Comparison of ENCODE assay signal across 8 cellular contexts in genomic region chr20:63740501-63741353, GRCh38. TPM values are rescaled to one million over a fixed set of nuclear protein-coding genes. Genes with fewer than 3 reads are reported as not detected.
DNase-seq lines count a peak whose midpoint lies in the region; ATAC-seq and TF ChIP-seq lines count a peak whose summit lies in the region.

No MANE protein-coding gene starts in this region.

- peak overlapping the region; percentile 94 for H3K23ac ChIP-seq in IMR-90 (ENCODE audit: low read depth, low read length)

- H2BK15ac ChIP-seq in IMR-90 (ENCODE audit: low read depth, low read length): no peak overlapping the region

- H3K9ac ChIP-seq in IMR-90 (ENCODE audit: low read depth, low read length) (peak overlapping the region; percentile 87), parathyroid adenoma (no peak overlapping the region)

- H2AK5ac ChIP-seq in IMR-90 (ENCODE audit: low read depth, low read length): peak overlapping the region; percentile 89

- H4K20me1 ChIP-seq in IMR-90 (ENCODE audit: insufficient read depth, low read length): peaks cover 20% of the 10 kb centered on the region

- H3K9me1 ChIP-seq in IMR-90 (ENCODE audit: insufficient read depth, low read length): no peaks in the 10 kb centered on the region

- H3K14ac ChIP-seq in IMR-90 (replicated peaks; ENCODE audit: low read depth, low read length): peak overlapping the region; percentile 93

- peak overlapping the region; percentile 88 for H4K91ac ChIP-seq in IMR-90 (ENCODE audit: insufficient read depth, low read depth, low read length)

- CTCF ChIA-PET in IMR-90 (lab: Yijun Ruan, JAX): interaction anchor here (0.5 to 0.7 kb wide), 2 partner anchors 34 to 45 kb away, joined by 3 to 6 read pairs; no protein-coding TSS in a partner anchor

- TF ChIP-seq CTCF in IMR-90 (conservative IDR thresholded peaks at IDR 0.05; ENCODE audit: low read depth, low read length) (peak; percentile 21), Peyer's patch (IDR thresholded peaks at IDR 0.05) (peak in 2 of 6 experiments; percentile 52 to 56), astrocyte of the spinal cord (IDR thresholded peaks at IDR 0.05; ENCODE audit: low read depth, low read length) (peak; percentile 26), right atrium auricular region (IDR thresholded peaks at IDR 0.05) (peak in 1 of 2 donors; percentile 66), parathyroid adenoma (IDR thresholded peaks at IDR 0.05) (peak; percentile 36)

- H2AFZ ChIP-seq in IMR-90 (replicated peaks; ENCODE audit: low read length, poor library complexity) (peak overlapping the region; percentile 82), parathyroid adenoma (peak overlapping the region; percentile 57)

- peaks cover 4 to 9% of the 10 kb centered on the region in 2 experiments; a peak in 2 of 4 replicates for H3K79me1 ChIP-seq in IMR-90 (ENCODE audit: low read depth in 1 of 2, low read length in 2 of 2)

- peak overlapping the region; percentile 82 for H3K4me2 ChIP-seq in IMR-90 (ENCODE audit: low read depth, low read length)
- peak overlapping the region; percentile 70 for H3K4me2 ChIP-seq in parathyroid adenoma (ENCODE audit: low read length)

- H3K18ac ChIP-seq in IMR-90 (ENCODE audit: low read depth, low read length): no peak overlapping the region; the same call in 1 of the 2 replicates

- peak overlapping the region; percentile 94 for H3K4ac ChIP-seq in IMR-90 (ENCODE audit: low read depth, low read length)

- no peak for TF ChIP-seq POLR2A in IMR-90 (IDR thresholded peaks at IDR 0.05; ENCODE audit: low read depth, low read length)
- peak; percentile 24 for TF ChIP-seq POLR2A in Peyer's patch (IDR thresholded peaks at IDR 0.05)

- H3K9me3 ChIP-seq in IMR-90 (ENCODE audit: control insufficient read depth, insufficient read depth, low read length) (no peaks in the 10 kb centered on the region), Peyer's patch (no peaks in the 10 kb centered on the region), right atrium auricular region (no peaks in the 10 kb centered on the region), parathyroid adenoma (ENCODE audit: control insufficient read depth, low read length) (no peaks in the 10 kb centered on the region)

- peak overlapping the region; percentile 87 for H2BK5ac ChIP-seq in IMR-90 (ENCODE audit: low read depth, low read length, poor library complexity, severe bottlenecking)

- H3K36me3 ChIP-seq in IMR-90 (ENCODE audit: control insufficient read depth, insufficient read depth, low read length): peaks cover 38% of the 10 kb centered on the region; the same call in 1 of the 2 replicates
- peaks cover 0 to 26% (median 0%) of the 10 kb centered on the region in 3 donors for H3K36me3 ChIP-seq in Peyer's patch
- peaks cover 35% of the 10 kb centered on the region for H3K36me3 ChIP-seq in right atrium auricular region
- no peaks in the 10 kb centered on the region for H3K36me3 ChIP-seq in parathyroid adenoma (ENCODE audit: control insufficient read depth, insufficient read depth, low read length)

- H3K4me3 ChIP-seq in IMR-90 (ENCODE audit: insufficient read depth, low read depth, low read length): peak overlapping the region; percentile 54
- peak overlapping the region; percentile 52 to 74 (median 66) for H3K4me3 ChIP-seq in Peyer's patch
- peak overlapping the region; percentile 69 for H3K4me3 ChIP-seq in astrocyte of the spinal cord (ENCODE audit: low read depth, low read length)
- H3K4me3 ChIP-seq in right atrium auricular region: peak overlapping the region; percentile 70 to 74
- H3K4me3 ChIP-seq in parathyroid adenoma (ENCODE audit: low read depth, low read length): peak overlapping the region; percentile 63

- in situ Hi-C loops in IMR-90 (cut with MboI; ENCODE audit: low sequenced_read_pairs): no loop called here
- in situ Hi-C loops in astrocyte of the spinal cord (cut with HindIII; ENCODE audit: low sequenced_read_pairs): no loop called here

- H2BK20ac ChIP-seq in IMR-90 (ENCODE audit: low read depth, low read length): no peak overlapping the region

- H3K27ac ChIP-seq in IMR-90 (ENCODE audit: insufficient read depth, low read length) (peak overlapping the region; percentile 91), Peyer's patch (peak overlapping the region; percentile 76 to 86 (median 83)), right atrium auricular region (peak overlapping the region; percentile 94), parathyroid adenoma (peak overlapping the region; percentile 66)

- H3K79me2 ChIP-seq in parathyroid adenoma: no peaks in the 10 kb centered on the region

- ATAC-seq in IMR-90 (ENCODE audit: low read depth) (peak; percentile 65), GM21619 (IDR thresholded peaks at IDR 0.05; ENCODE audit: unreplicated experiment) (no peak), GM21825 (IDR thresholded peaks at IDR 0.05; ENCODE audit: unreplicated experiment) (no peak)

- peak overlapping the region; percentile 99 for H2AK9ac ChIP-seq in IMR-90 (replicated peaks; ENCODE audit: low read depth, low read length, poor library complexity)

- peak overlapping the region; percentile 90 for H3K56ac ChIP-seq in IMR-90 (ENCODE audit: extremely low read depth, insufficient read depth, low read length)

- WGBS in IMR-90 (ENCODE audit: extremely low coverage in 2 of 2, insufficient read length in 1 of 2), 2 experiments: 0% methylated on average over 4 of the region's 44 CpGs; no CpG with 5 or more reads in 1 of the 2 experiments

- no peaks in the 10 kb centered on the region for H3K27me3 ChIP-seq in IMR-90 (ENCODE audit: control insufficient read depth, insufficient read depth, low read length)
- no peaks in the 10 kb centered on the region for H3K27me3 ChIP-seq in Peyer's patch
- H3K27me3 ChIP-seq in right atrium auricular region: no peaks in the 10 kb centered on the region
- no peaks in the 10 kb centered on the region for H3K27me3 ChIP-seq in parathyroid adenoma (ENCODE audit: control insufficient read depth, insufficient read depth, low read length)

- BruUV-seq in IMR-90 (replicated peaks; lab: Mats Ljungman, UMichigan): no TSS peak

- dilution Hi-C loops in IMR-90 (cut with HindIII; ENCODE audit: low sequenced_read_pairs, unreplicated experiment): no loop called here

- no peak for TF ChIP-seq RAD21 in IMR-90 (IDR thresholded peaks at IDR 0.05; ENCODE audit: low read length)

- H2BK120ac ChIP-seq in IMR-90 (ENCODE audit: low read depth, low read length): no peak overlapping the region

- DNase-seq in ELR (ENCODE audit: low read depth) (peak; percentile 89), IMR-90 (peak; percentile 86), Peyer's patch (peak; percentile 51 to 93 (median 91)), astrocyte of the spinal cord (ENCODE audit: low read depth, low spot score) (peak; percentile 91), right atrium auricular region (ENCODE audit: low spot score) (peak; percentile 95)

- H3K4me1 ChIP-seq in IMR-90 (ENCODE audit: control insufficient read depth, insufficient read depth, low read length): peaks cover 10% of the 10 kb centered on the region
- H3K4me1 ChIP-seq in Peyer's patch: peaks cover 0 to 52% (median 34%) of the 10 kb centered on the region in 4 donors
- H3K4me1 ChIP-seq in right atrium auricular region: peaks cover 0 to 40% of the 10 kb centered on the region in 2 donors
- H3K4me1 ChIP-seq in parathyroid adenoma: peaks cover 10% of the 10 kb centered on the region

- POLR2A ChIA-PET in IMR-90 (lab: Charles Lee; ENCODE audit: unreplicated experiment): no interaction called here

- intact Hi-C loops in IMR-90 (cut with micrococcal nuclease): no loop called here

- H4K8ac ChIP-seq in IMR-90 (ENCODE audit: low read depth in 2 of 2, low read length in 2 of 2): peak overlapping the region; percentile 63 to 88

- H4K5ac ChIP-seq in IMR-90 (ENCODE audit: low read depth, low read length): peak overlapping the region; percentile 19

TF ChIP-seq in IMR-90, 13 proteins besides CTCF, POLR2A, EP300 and RAD21 (continues in another document):
- TF ChIP-seq BHLHE40 (IDR thresholded peaks at IDR 0.05; ENCODE audit: low read depth, low read length): peak; percentile 80
- TF ChIP-seq MAZ (IDR thresholded peaks at IDR 0.05; ENCODE audit: borderline replicate concordance, low read depth, low read length): peak; percentile 37; the same call in 1 of the 2 replicates

RNA-seq across cellular contexts. Expression of gene SLC2A4RG, which starts 1.2 kb away (rescaled TPM):
- total RNA-seq in IMR-90 (2012; rRNA removed) (5.0 and 8.1 TPM in 2 replicates), Peyer's patch (10 to 100 TPM; 34.2 to 54.5 (median 40.4) TPM), right atrium auricular region (10 to 100 TPM; 30.1 to 30.7 TPM)
- polyA plus RNA-seq in IMR-90 (2012; rRNA removed): 50.3 and 71.4 TPM in 2 replicates
- 56.6 and 65.4 TPM in 2 replicates for polyA plus RNA-seq in IMR-90 (2012; cell fraction: cytosol; rRNA removed)
- 199 and 567 TPM in 2 replicates for polyA plus RNA-seq in IMR-90 (2012; cell fraction: nucleus; rRNA removed; ENCODE audit: low replicate concordance)

RNA-seq across cellular contexts. Expression of gene LIME1, which starts 4.3 kb away (rescaled TPM):
- total RNA-seq in IMR-90 (2012; rRNA removed) (0.28 and 0.36 TPM in 2 replicates), Peyer's patch (10 to 100 TPM; 32.6 to 55.3 (median 41.0) TPM), right atrium auricular region (1 to 10 TPM; 2.4 to 2.5 TPM)
- 7.8 and 11.9 TPM in 2 replicates for polyA plus RNA-seq in IMR-90 (2012; rRNA removed)
- polyA plus RNA-seq in IMR-90 (2012; cell fraction: cytosol; rRNA removed): 3.9 and 6.3 TPM in 2 replicates
- polyA plus RNA-seq in IMR-90 (2012; cell fraction: nucleus; rRNA removed; ENCODE audit: low replicate concordance): 79.5 and 363 TPM in 2 replicates

RNA-seq across cellular contexts. Expression of gene ZGPAT, which starts 32.9 kb away (rescaled TPM):
- total RNA-seq in IMR-90 (2012; rRNA removed): 13.4 and 15.6 TPM in 2 replicates
- polyA plus RNA-seq in IMR-90 (2012; rRNA removed): 20.2 and 21.1 TPM in 2 replicates
- 18.9 and 24.7 TPM in 2 replicates for polyA plus RNA-seq in IMR-90 (2012; cell fraction: cytosol; rRNA removed)
- 80.8 and 206 TPM in 2 replicates for polyA plus RNA-seq in IMR-90 (2012; cell fraction: nucleus; rRNA removed; ENCODE audit: low replicate concordance)
- total RNA-seq in Peyer's patch: 10 to 100 TPM; 48.9 to 67.7 (median 54.7) TPM
- 10 to 100 TPM; 11.9 to 15.1 TPM for total RNA-seq in right atrium auricular region

RNA-seq across cellular contexts. Expression of gene ARFRP1, which starts 33.0 kb away (rescaled TPM):
- 25.3 and 29.2 TPM in 2 replicates for total RNA-seq in IMR-90 (2012; rRNA removed)
- polyA plus RNA-seq in IMR-90 (2012; rRNA removed): 36.3 and 36.6 TPM in 2 replicates
- 36.7 and 61.6 TPM in 2 replicates for polyA plus RNA-seq in IMR-90 (2012; cell fraction: cytosol; rRNA removed)
- polyA plus RNA-seq in IMR-90 (2012; cell fraction: nucleus; rRNA removed; ENCODE audit: low replicate concordance): 102 and 139 TPM in 2 replicates
- total RNA-seq in Peyer's patch: 10 to 100 TPM; 39.1 to 67.6 (median 46.3) TPM
- total RNA-seq in right atrium auricular region: 10 to 100 TPM; 33.5 to 39.4 TPM

RNA-seq across cellular contexts. Expression of gene TNFRSF6B, which starts 44.3 kb away (rescaled TPM):
- total RNA-seq in IMR-90 (2012; rRNA removed): 1.1 and 1.3 TPM in 2 replicates
- polyA plus RNA-seq in IMR-90 (2012; rRNA removed): 11.0 and 12.0 TPM in 2 replicates
- polyA plus RNA-seq in IMR-90 (2012; cell fraction: cytosol; rRNA removed): 3.7 and 18.0 TPM in 2 replicates
- polyA plus RNA-seq in IMR-90 (2012; cell fraction: nucleus; rRNA removed; ENCODE audit: low replicate concordance): 22.6 and 133 TPM in 2 replicates
- total RNA-seq in Peyer's patch: 1 to 10 TPM in 3 of 4 donors, not detected in 1; 2.1 to 4.2 (median 2.7) TPM
- 1 to 10 TPM; 1.2 to 3.8 TPM for total RNA-seq in right atrium auricular region

Comparison
In these comparisons a context has a peak if more than half of its experiments do, and no peak if none do; other contexts are left out.
1. RNA of gene LIME1, which starts 4.3 kb away (total RNA-seq): 32.6 to 55.3 TPM in Peyer's patch; 2.4 to 2.5 TPM in right atrium auricular region and 0.28 to 0.36 TPM in IMR-90; every median in the first group is over 4 times any median in the second.
2. Peak in every context shown above with its lines, with median percentiles within 50 percentile points of each other: DNase-seq, H3K27ac ChIP-seq and H3K4me3 ChIP-seq.